In genomic region chr2:231411871-231412615, GRCh38 we compare ENCODE assay signal across 8 cellular contexts. TPM values are rescaled to one million over a fixed set of nuclear protein-coding genes. Genes with fewer than 3 reads are reported as not detected.
DNase-seq lines count a peak whose midpoint lies in the region; ATAC-seq, FAIRE-seq and TF ChIP-seq lines count a peak whose summit lies in the region.

No MANE protein-coding gene starts in this region.

- no peak overlapping the region for H3K4me3 ChIP-seq in Jurkat, Clone E6-1 (ENCODE audit: low read length)
- H3K4me3 ChIP-seq in left ventricle myocardium inferior (peak overlapping the region; percentile 74), prostate gland (peak overlapping the region; percentile 49 to 52)

- ATAC-seq in GM21723 (IDR thresholded peaks at IDR 0.05; ENCODE audit: unreplicated experiment): peak; percentile 96
- ATAC-seq in SK-N-SH treated with all-trans-retinoic acid at 6 μM for 48 hours: peak; percentile 99

- intact Hi-C loops in left ventricle myocardium inferior (cut with micrococcal nuclease): loop anchor here (10.0 kb wide), 1 partner anchor 187 kb away; no protein-coding TSS in a partner anchor
- intact Hi-C loops in prostate gland (cut with DNase I): loop anchor here (2.0 to 5.0 kb wide), 3 partner anchors 115 to 310 kb away; no protein-coding TSS in a partner anchor

- H3K27ac ChIP-seq in left ventricle myocardium inferior (replicated peaks) (no peak overlapping the region), prostate gland (peak overlapping the region; percentile 29 to 60)

- H3K36me3 ChIP-seq in left ventricle myocardium inferior (no peaks in the 10 kb centered on the region), prostate gland (no peaks in the 10 kb centered on the region)

- H3K27me3 ChIP-seq in left ventricle myocardium inferior (ENCODE audit: low read depth) (peaks cover 13% of the 10 kb centered on the region), prostate gland (replicated peaks; ENCODE audit: insufficient read depth) (no peaks in the 10 kb centered on the region)

- TF ChIP-seq CTCF in left ventricle myocardium inferior (IDR thresholded peaks at IDR 0.05; ENCODE audit: borderline replicate concordance) (peak; percentile 90), prostate gland (IDR thresholded peaks at IDR 0.05) (peak; percentile 50 to 85 (median 78))

- peaks cover 14% of the 10 kb centered on the region for H3K4me1 ChIP-seq in left ventricle myocardium inferior
- H3K4me1 ChIP-seq in prostate gland (replicated peaks): no peaks in the 10 kb centered on the region

- DNase-seq in GDM1 (lab: John Stamatoyannopoulos, UW): peak; percentile 76
- peak; percentile 20 for DNase-seq in Jurkat, Clone E6-1 (ENCODE audit: low read depth, low spot score)
- peak; percentile 38 for DNase-seq in activated naive CD8-positive, alpha-beta T cell treated with anti-CD3 and anti-CD28 coated beads, Interleukin-2, amount 50 U/mL, for 16 hours (ENCODE audit: low read depth, low spot score)
- DNase-seq in left ventricle myocardium inferior: peak; percentile 84
- peak; percentile 77 for DNase-seq in prostate gland (ENCODE audit: low spot score)
- DNase-seq in urothelium cell line (ENCODE audit: low spot score): peak; percentile 90

- H3K9me3 ChIP-seq in left ventricle myocardium inferior (replicated peaks) (peaks cover 11% of the 10 kb centered on the region), prostate gland (no peaks in the 10 kb centered on the region)

- WGBS in prostate gland: 3% methylated on average over 62 of the region's 65 CpGs

- TF ChIP-seq POLR2A in prostate gland (IDR thresholded peaks at IDR 0.05): no peak

- peak; percentile 42 for FAIRE-seq in urothelium cell line (lab: Jason Lieb, UNC)

TF ChIP-seq in SK-N-SH treated with all-trans-retinoic acid at 6 μM for 48 hours, 23 proteins besides CTCF, POLR2A, EP300 and RAD21:
- TF ChIP-seq ZFP30 (CRISPR knock-in tag; IDR thresholded peaks at IDR 0.05) (no peak), PATZ1 (CRISPR knock-in tag; IDR thresholded peaks at IDR 0.05; ENCODE audit: borderline replicate concordance) (no peak)
TF ChIP-seq in SK-N-SH treated with all-trans-retinoic acid at 6 μM for 48 hours: peak in this region for 0.

RNA-seq across cellular contexts. Expression of gene B3GNT7, which starts 16.5 kb away (rescaled TPM):
- not detected for polyA plus RNA-seq in Jurkat, Clone E6-1 (2012; ENCODE audit: insufficient read depth, insufficient read length)
- total RNA-seq in left ventricle myocardium inferior (2.4 TPM), prostate gland (1 to 10 TPM; 2.1 to 7.4 TPM)

RNA-seq across cellular contexts. Expression of gene NCL, which starts 52.2 kb away (rescaled TPM):
- 1,058 TPM for polyA plus RNA-seq in Jurkat, Clone E6-1 (2012; ENCODE audit: insufficient read depth, insufficient read length)
- total RNA-seq in left ventricle myocardium inferior (262 TPM), prostate gland (100 to 1,000 TPM in 1 of 2 donors, 10 to 100 TPM in 1; 92.0 to 160 TPM)

Comparison
In these comparisons a context has a peak if more than half of its experiments do, and no peak if none do; other contexts are left out.
1. DNase-seq: peak in every context shown above with its lines; median percentile 90 in urothelium cell line; 84 in left ventricle myocardium inferior; 77 in prostate gland; 76 in GDM1; 38 in activated naive CD8-positive, alpha-beta T cell treated with anti-CD3 and anti-CD28 coated beads, Interleukin-2, amount 50 U/mL, for 16 hours; 20 in Jurkat, Clone E6-1.